In genomic region chr1:246699095-246699735, GRCh38 we compare ENCODE assay signal across 8 cellular contexts. TPM values are rescaled to one million over a fixed set of nuclear protein-coding genes. Genes with fewer than 3 reads are reported as not detected.
A peak's percentile ranks its signal among the peaks of the same experiment; 100 is the strongest.
DNase-seq lines count a peak whose midpoint lies in the region; TF ChIP-seq lines count a peak whose summit lies in the region.

No MANE protein-coding gene starts in this region.

- peak overlapping the region; percentile 31 for H3K4me2 ChIP-seq in H9 (ENCODE audit: insufficient read depth, insufficient read length, low read length)

- H3K9ac ChIP-seq in H9 (ENCODE audit: extremely low read depth, insufficient read length, low read length): no peak overlapping the region

- WGBS in H9 (ENCODE audit: extremely low coverage, insufficient read length, low lambda C conversion rate): no CpG with 5 or more reads among the region's 18 CpGs

- H3K27ac ChIP-seq in H9 (ENCODE audit: insufficient read length, low read depth, low read length) (no peak overlapping the region), RWPE1 (no peak overlapping the region)

- H4K20me1 ChIP-seq in H9 (ENCODE audit: control insufficient read depth, insufficient read depth, insufficient read length): no peaks in the 10 kb centered on the region

- H4K5ac ChIP-seq in H9 (ENCODE audit: insufficient read length, low read depth, low read length): no peak overlapping the region

- peaks cover 0 to 6% (median 4%) of the 10 kb centered on the region in 3 experiments; a peak in 3 of 7 replicates for H3K36me3 Mint-ChIP-seq in H9 (ENCODE audit: insufficient read depth in 1 of 3, low read depth in 3 of 3)

- no peak overlapping the region for H4K8ac ChIP-seq in H9 (replicated peaks; ENCODE audit: insufficient read length, low read depth, low read length)

- H3K9me3 ChIP-seq in H9 (ENCODE audit: control insufficient read depth, low read depth, low read length): no peaks in the 10 kb centered on the region

- peak overlapping the region; percentile 95 for H2AFZ ChIP-seq in H9 (ENCODE audit: low read length)

- POLR2A ChIA-PET in RWPE1 (lab: Yijun Ruan, JAX; ENCODE audit: low non-redundant PET): interaction anchor here (0.6 kb wide), 1 partner anchor 132 kb away, joined by 4 read pairs; no protein-coding TSS in a partner anchor

- H3K23ac ChIP-seq in H9 (ENCODE audit: insufficient read length, low read depth, low read length): no peak overlapping the region

- H3K9me3 Mint-ChIP-seq in H9: peaks cover 9 to 14% of the 10 kb centered on the region in 2 experiments

- H2BK120ac ChIP-seq in H9 (ENCODE audit: low read depth, low read length, poor library complexity, severe bottlenecking): no peak overlapping the region

- no peak overlapping the region for H3K18ac ChIP-seq in H9 (ENCODE audit: insufficient read length, low read depth, low read length)

- H3K14ac ChIP-seq in H9 (ENCODE audit: insufficient read depth, low read length): no peak overlapping the region

- no peak overlapping the region for H4K91ac ChIP-seq in H9 (ENCODE audit: insufficient read length, low read depth, low read length)

- no peaks in the 10 kb centered on the region for H3K79me2 ChIP-seq in H9 (ENCODE audit: insufficient read depth, low read length)

- peak; percentile 92 for TF ChIP-seq CTCF in H9 (conservative IDR thresholded peaks at IDR 0.05)
- peak; percentile 89 for TF ChIP-seq CTCF in RWPE1 (conservative IDR thresholded peaks at IDR 0.05; ENCODE audit: low read depth)

- CTCF ChIA-PET in RWPE1 (lab: Yijun Ruan, JAX): interaction anchor here (0.7 kb wide), 1 partner anchor 531 kb away, joined by 3 read pairs; no protein-coding TSS in a partner anchor

- H3K4ac ChIP-seq in H9 (ENCODE audit: low read depth, low read length): no peak overlapping the region

- H3K27me3 Mint-ChIP-seq in H9 (ENCODE audit: low read depth): peaks cover 16% of the 10 kb centered on the region

- DNase-seq in G401 (ENCODE audit: low spot score) (peak; percentile 89), H9 (peak; percentile 88), M059J (ENCODE audit: low read depth) (peak; percentile 93), RWPE1 (ENCODE audit: low spot score) (peak; percentile 81), fibroblast of the conjunctiva (ENCODE audit: low read depth) (peak; percentile 88), non-pigmented ciliary epithelial cell (ENCODE audit: low read depth) (peak; percentile 78), stromal cell of bone marrow (ENCODE audit: low read depth) (peak; percentile 87)
- DNase-seq in activated T-helper 1 cell treated with anti-CD3 and anti-CD28 coated beads, Interleukin-2, amount 50 U/mL, for 16 hours (ENCODE audit: low read depth in 1 of 2, low spot score in 1 of 2): peak; percentile 44 to 52

- peak overlapping the region; percentile 50 to 58; a peak in 4 of 5 replicates for H3K4me3 Mint-ChIP-seq in H9

- no peak overlapping the region for H2BK12ac ChIP-seq in H9 (ENCODE audit: insufficient read length, low read depth, low read length)

- H3T11ph ChIP-seq in H9 (ENCODE audit: low read length): no peak overlapping the region

- H2BK5ac ChIP-seq in H9 (ENCODE audit: insufficient read length, low read length): no peak overlapping the region

- no peaks in the 10 kb centered on the region for H3K23me2 ChIP-seq in H9 (ENCODE audit: insufficient read length, low read depth, low read length, poor library complexity, severe bottlenecking)

- H2BK15ac ChIP-seq in H9 (ENCODE audit: low read depth, low read length): no peak overlapping the region

- H3K4me1 ChIP-seq in H9 (ENCODE audit: insufficient read depth, low read length): no peaks in the 10 kb centered on the region

- in situ Hi-C loops in G401 (cut with HindIII; ENCODE audit: low sequenced_read_pairs): no loop called here

- H2BK20ac ChIP-seq in H9 (ENCODE audit: low read depth, low read length, poor library complexity, severe bottlenecking): no peak overlapping the region

- H3K27ac Mint-ChIP-seq in H9: no peak overlapping the region

- H3K79me1 ChIP-seq in H9 (ENCODE audit: insufficient read depth, low read depth, low read length, poor library complexity, severe bottlenecking): no peaks in the 10 kb centered on the region

- H3K4me1 Mint-ChIP-seq in H9: peaks cover 0 to 10% of the 10 kb centered on the region in 2 experiments; a peak in 3 of 4 replicates

- H3K27me3 ChIP-seq in H9 (ENCODE audit: insufficient read depth, low read length): no peaks in the 10 kb centered on the region

- no peak overlapping the region for H3K56ac ChIP-seq in H9 (ENCODE audit: insufficient read length, low read depth, low read length)

- H2AK5ac ChIP-seq in H9 (ENCODE audit: insufficient read length, low read length): no peak overlapping the region

RNA-seq across cellular contexts. Expression of gene SCCPDH, which starts 25.0 kb away (rescaled TPM):
- total RNA-seq in G401 (2014; rRNA removed; shearing (Covaris generic)): 66.9 and 69.1 TPM in 2 replicates
- total RNA-seq in H9 (2021): 19.5 and 20.7 TPM in 2 replicates
- 31.1 and 42.4 TPM in 2 replicates for total RNA-seq in M059J (2014; rRNA removed; shearing (Covaris generic))
